24 cellular contexts compared by ENCODE assay signal in genomic region chr11:11949482-11949881, GRCh38. TPM values are rescaled to one million over a fixed set of nuclear protein-coding genes. Genes with fewer than 3 reads are reported as not detected.
DNase-seq lines count a peak whose midpoint lies in the region; ATAC-seq and TF ChIP-seq lines count a peak whose summit lies in the region.
"Had no signal": no experiment of that assay in that cellular context is flagged by ENCODE, and none has a peak within 500 bp of the region (broad histone marks: within the 10 kb centered on the region; RNA-seq: fewer than 3 reads in every experiment).

No MANE protein-coding gene starts in this region.

- peak; percentile 22 for DNase-seq in CD1c-positive myeloid dendritic cell (ENCODE audit: extremely low spot score)
- no peak for DNase-seq in CD8-positive, alpha-beta T cell
- peak; percentile 42 for DNase-seq in IMR-90
- DNase-seq in hepatocyte (ENCODE audit: low spot score): no peak
- no peak for DNase-seq in NOMO-1 treated with DMSO at 0.1 percent for 48 hours (lab: John Stamatoyannopoulos, UW; ENCODE audit: unreplicated experiment)
- no peak for DNase-seq in activated naive CD4-positive, alpha-beta T cell treated with anti-CD3 and anti-CD28 coated beads, Interleukin-2, amount 50 U/mL, for 16 hours
- DNase-seq in NCI-H1417 (lab: John Stamatoyannopoulos, UW): no peak
- DNase-seq: 8988T; ACHN; BE2C; C1 segment of cervical spinal cord; CD4-positive, alpha-beta T cell; CD8-positive, alpha-beta memory T cell; COR-L47; DMS 273 treated with DMSO at 0.1 percent for 48 hours; DMS153; DMS53; DMS79; DND-41; EL; GDM1 had no signal

- H2AK9ac ChIP-seq in IMR-90 (replicated peaks; ENCODE audit: low read depth, low read length, poor library complexity): no peak overlapping the region

- peaks cover 13 to 27% of the 10 kb centered on the region in 2 experiments for H3K79me1 ChIP-seq in IMR-90 (ENCODE audit: low read depth in 1 of 2, low read length in 2 of 2)

- no peak overlapping the region for H3K27ac ChIP-seq in CD8-positive, alpha-beta T cell (ENCODE audit: low read depth, low read length)
- H3K27ac ChIP-seq in IMR-90 (ENCODE audit: insufficient read depth, low read length) (no peak overlapping the region), hepatocyte (peak overlapping the region; percentile 53)
- H3K27ac ChIP-seq: BLaER1 had no signal

- H3K27me3 ChIP-seq in CD8-positive, alpha-beta T cell (ENCODE audit: insufficient read depth, low read length): no peaks in the 10 kb centered on the region
- H3K27me3 ChIP-seq in IMR-90 (ENCODE audit: control insufficient read depth, insufficient read depth, low read length) (no peaks in the 10 kb centered on the region), hepatocyte (no peaks in the 10 kb centered on the region)
- H3K27me3 ChIP-seq: BE2C, BLaER1 had no signal

- no peaks in the 10 kb centered on the region for H3K4me1 ChIP-seq in CD8-positive, alpha-beta T cell (ENCODE audit: insufficient read depth, low read length)
- H3K4me1 ChIP-seq in IMR-90 (ENCODE audit: control insufficient read depth, insufficient read depth, low read length) (peaks cover 5% of the 10 kb centered on the region; the same call in 1 of the 2 replicates), hepatocyte (ENCODE audit: insufficient read depth) (peaks cover 19% of the 10 kb centered on the region)
- H3K4me1 ChIP-seq: BLaER1 had no signal

- no peaks in the 10 kb centered on the region for H3K9me3 Mint-ChIP-seq in CD8-positive, alpha-beta T cell
- H3K9me3 Mint-ChIP-seq: CD14-positive monocyte; CD4-positive, alpha-beta T cell; CD8-positive, alpha-beta memory T cell had no signal

- no peak overlapping the region for H2AFZ ChIP-seq in IMR-90 (replicated peaks; ENCODE audit: low read length, poor library complexity)
- H2AFZ ChIP-seq in hepatocyte: no peak overlapping the region

- H3K4me2 ChIP-seq in IMR-90 (ENCODE audit: low read depth, low read length): no peak overlapping the region
- no peak overlapping the region for H3K4me2 ChIP-seq in hepatocyte
- H3K4me2 ChIP-seq: BLaER1 had no signal

- H3K79me2 ChIP-seq in hepatocyte: no peaks in the 10 kb centered on the region

- H3K36me3 ChIP-seq in CD8-positive, alpha-beta T cell (ENCODE audit: insufficient read depth, low read length): peaks cover 13% of the 10 kb centered on the region
- H3K36me3 ChIP-seq in IMR-90 (ENCODE audit: control insufficient read depth, insufficient read depth, low read length): peaks cover 21% of the 10 kb centered on the region
- no peaks in the 10 kb centered on the region for H3K36me3 ChIP-seq in hepatocyte (replicated peaks; ENCODE audit: insufficient read depth, low read depth)

- H3K14ac ChIP-seq in IMR-90 (replicated peaks; ENCODE audit: low read depth, low read length): no peak overlapping the region

- no peak overlapping the region for H3K4me3 ChIP-seq in CD8-positive, alpha-beta T cell (ENCODE audit: low read depth, low read length)
- no peak overlapping the region for H3K4me3 ChIP-seq in IMR-90 (ENCODE audit: insufficient read depth, low read depth, low read length)
- H3K4me3 ChIP-seq in hepatocyte: no peak overlapping the region
- H3K4me3 ChIP-seq: BLaER1, GM12878 had no signal

- CTCF ChIA-PET in CD8-positive, alpha-beta T cell (lab: Charles Lee): interaction anchor here (1.2 kb wide), 1 partner anchor 17 kb away, joined by 6 read pairs; no protein-coding TSS in a partner anchor
- CTCF ChIA-PET in IMR-90 (lab: Yijun Ruan, JAX): no interaction called here

- no peaks in the 10 kb centered on the region for H4K20me1 ChIP-seq in IMR-90 (ENCODE audit: insufficient read depth, low read length)
- no peaks in the 10 kb centered on the region for H4K20me1 ChIP-seq in hepatocyte (ENCODE audit: insufficient read depth, poor library complexity, severe bottlenecking)
- H4K20me1 ChIP-seq: BLaER1 had no signal

- H3K23ac ChIP-seq in IMR-90 (ENCODE audit: low read depth, low read length): no peak overlapping the region

- dilution Hi-C loops in IMR-90 (cut with HindIII; ENCODE audit: low sequenced_read_pairs, unreplicated experiment): no loop called here

- peaks cover 79% of the 10 kb centered on the region for H3K36me3 Mint-ChIP-seq in CD8-positive, alpha-beta T cell

- H4K8ac ChIP-seq in IMR-90 (ENCODE audit: low read depth in 2 of 2, low read length in 2 of 2): no peak overlapping the region

- no peak for TF ChIP-seq POLR2A in IMR-90 (IDR thresholded peaks at IDR 0.05; ENCODE audit: low read depth, low read length)

- H2BK5ac ChIP-seq in IMR-90 (ENCODE audit: low read depth, low read length, poor library complexity, severe bottlenecking): no peak overlapping the region

- no peak overlapping the region for H3K4ac ChIP-seq in IMR-90 (ENCODE audit: low read depth, low read length)

- H2BK15ac ChIP-seq in IMR-90 (ENCODE audit: low read depth, low read length): no peak overlapping the region

- no peak overlapping the region for H3K18ac ChIP-seq in IMR-90 (ENCODE audit: low read depth, low read length)

- intact Hi-C loops in CD8-positive, alpha-beta T cell (cut with DNase I, micrococcal nuclease): no loop called here
- intact Hi-C loops in IMR-90 (cut with micrococcal nuclease): no loop called here

- BruUV-seq in IMR-90 (replicated peaks; lab: Mats Ljungman, UMichigan): no TSS peak

- H3K4me3 Mint-ChIP-seq in CD8-positive, alpha-beta T cell: no peak overlapping the region
- H3K4me3 Mint-ChIP-seq: CD14-positive monocyte; CD4-positive, alpha-beta T cell; CD8-positive, alpha-beta memory T cell had no signal

- no peak overlapping the region for H3K56ac ChIP-seq in IMR-90 (ENCODE audit: extremely low read depth, insufficient read depth, low read length)

- H4K91ac ChIP-seq in IMR-90 (ENCODE audit: insufficient read depth, low read depth, low read length): no peak overlapping the region

- no peaks in the 10 kb centered on the region for H3K27me3 Mint-ChIP-seq in CD8-positive, alpha-beta T cell (ENCODE audit: low read depth)
- H3K27me3 Mint-ChIP-seq: CD4-positive, alpha-beta T cell; CD8-positive, alpha-beta memory T cell had no signal

- no peak overlapping the region for H2BK120ac ChIP-seq in IMR-90 (ENCODE audit: low read depth, low read length)

- H2AK5ac ChIP-seq in IMR-90 (ENCODE audit: low read depth, low read length): no peak overlapping the region

- no peak overlapping the region for H3K9ac ChIP-seq in IMR-90 (ENCODE audit: low read depth, low read length)
- H3K9ac ChIP-seq: BLaER1 had no signal

- no peak for TF ChIP-seq RAD21 in IMR-90 (IDR thresholded peaks at IDR 0.05; ENCODE audit: low read length)

- peak overlapping the region; percentile 7 for H3K27ac Mint-ChIP-seq in CD8-positive, alpha-beta T cell
- H3K27ac Mint-ChIP-seq: CD14-positive monocyte; CD4-positive, alpha-beta T cell had no signal

- no peaks in the 10 kb centered on the region for H3K9me1 ChIP-seq in IMR-90 (ENCODE audit: insufficient read depth, low read length)

- POLR2A ChIA-PET in CD8-positive, alpha-beta T cell (lab: Charles Lee): no interaction called here
- POLR2A ChIA-PET in IMR-90 (lab: Charles Lee; ENCODE audit: unreplicated experiment): no interaction called here

- in situ Hi-C loops in IMR-90 (cut with MboI; ENCODE audit: low sequenced_read_pairs): no loop called here

- H3K4me1 Mint-ChIP-seq in CD8-positive, alpha-beta T cell (ENCODE audit: low read depth): no peaks in the 10 kb centered on the region
- H3K4me1 Mint-ChIP-seq: CD14-positive monocyte; CD8-positive, alpha-beta memory T cell had no signal

- ATAC-seq in CD8-positive, alpha-beta T cell: no peak
- peak; percentile 52; the same call in 1 of the 2 replicates for ATAC-seq in IMR-90 (ENCODE audit: low read depth)
- ATAC-seq: GM12878 had no signal

- H4K5ac ChIP-seq in IMR-90 (ENCODE audit: low read depth, low read length): no peak overlapping the region

- H2BK20ac ChIP-seq in IMR-90 (ENCODE audit: low read depth, low read length): no peak overlapping the region

- TF ChIP-seq CTCF in CD8-positive, alpha-beta T cell (IDR thresholded peaks at IDR 0.05): no peak
- TF ChIP-seq CTCF in IMR-90 (conservative IDR thresholded peaks at IDR 0.05; ENCODE audit: low read depth, low read length) (no peak), hepatocyte (IDR thresholded peaks at IDR 0.05; ENCODE audit: poor library complexity) (no peak)

- H3K9me3 ChIP-seq in CD8-positive, alpha-beta T cell (ENCODE audit: low read length): no peaks in the 10 kb centered on the region
- H3K9me3 ChIP-seq in IMR-90 (ENCODE audit: control insufficient read depth, insufficient read depth, low read length): no peaks in the 10 kb centered on the region
- no peaks in the 10 kb centered on the region for H3K9me3 ChIP-seq in hepatocyte (ENCODE audit: low read depth)
- H3K9me3 ChIP-seq: BE2C, BLaER1 had no signal

- no peaks in the 10 kb centered on the region for H3K9me2 ChIP-seq in hepatocyte (replicated peaks; ENCODE audit: insufficient read depth)

TF ChIP-seq in IMR-90, 13 proteins besides CTCF, POLR2A, EP300 and RAD21:
- TF ChIP-seq NFE2L2 (IDR thresholded peaks at IDR 0.05; ENCODE audit: low read depth, low read length): no peak
- no peak for TF ChIP-seq FOS (IDR thresholded peaks at IDR 0.05; ENCODE audit: low read depth, low read length)
- no peak for TF ChIP-seq CEBPB (IDR thresholded peaks at IDR 0.05; ENCODE audit: low read depth, low read length)
- no peak for TF ChIP-seq BHLHE40 (IDR thresholded peaks at IDR 0.05; ENCODE audit: low read depth, low read length)
- no peak for TF ChIP-seq MXI1 (IDR thresholded peaks at IDR 0.05; ENCODE audit: borderline replicate concordance, low read depth, low read length)
- TF ChIP-seq MAFK (IDR thresholded peaks at IDR 0.05; ENCODE audit: low read depth, low read length): no peak
- TF ChIP-seq MAZ (IDR thresholded peaks at IDR 0.05; ENCODE audit: borderline replicate concordance, low read depth, low read length): no peak
- TF ChIP-seq RFX5 (IDR thresholded peaks at IDR 0.05; ENCODE audit: low read depth, low read length): no peak

RNA-seq across cellular contexts. Expression of gene DKK3, which starts 58.9 kb away (rescaled TPM):
- 1 to 10 TPM; 4.6 to 5.5 TPM for total RNA-seq in CD8-positive, alpha-beta T cell
- 348 and 453 TPM in 2 replicates for total RNA-seq in IMR-90 (2012; rRNA removed)
- polyA plus RNA-seq in IMR-90 (2012; rRNA removed): 838 and 964 TPM in 2 replicates
- polyA plus RNA-seq in IMR-90 (2012; cell fraction: cytosol; rRNA removed): 812 and 1,206 TPM in 2 replicates
- polyA plus RNA-seq in IMR-90 (2012; cell fraction: nucleus; rRNA removed; ENCODE audit: low replicate concordance): 383 and 412 TPM in 2 replicates
- 66.6 and 71.3 TPM in 2 replicates for total RNA-seq in hepatocyte
- polyA plus RNA-seq in hepatocyte: 64.3 and 66.0 TPM in 2 replicates
- polyA plus RNA-seq: CD14-positive monocyte had no signal

Comparison
In these comparisons a context has a peak if more than half of its experiments do, and no peak if none do; other contexts are left out.
1. DNase-seq: peak in CD1c-positive myeloid dendritic cell (single experiment) and IMR-90 (single experiment); none in CD8-positive, alpha-beta T cell (0 of 7), hepatocyte (single experiment), NOMO-1 treated with DMSO at 0.1 percent for 48 hours (single experiment), activated naive CD4-positive, alpha-beta T cell treated with anti-CD3 and anti-CD28 coated beads, Interleukin-2, amount 50 U/mL, for 16 hours (single experiment) and NCI-H1417 (0 of 3).
2. RNA of gene DKK3, which starts 58.9 kb away (total RNA-seq): 348 to 453 TPM in IMR-90 and 66.6 to 71.3 TPM in hepatocyte; 4.6 to 5.5 TPM in CD8-positive, alpha-beta T cell; every median in the first group is over 10 times any median in the second.